8 cellular contexts compared by ENCODE assay signal in the genomic region with DNA sequence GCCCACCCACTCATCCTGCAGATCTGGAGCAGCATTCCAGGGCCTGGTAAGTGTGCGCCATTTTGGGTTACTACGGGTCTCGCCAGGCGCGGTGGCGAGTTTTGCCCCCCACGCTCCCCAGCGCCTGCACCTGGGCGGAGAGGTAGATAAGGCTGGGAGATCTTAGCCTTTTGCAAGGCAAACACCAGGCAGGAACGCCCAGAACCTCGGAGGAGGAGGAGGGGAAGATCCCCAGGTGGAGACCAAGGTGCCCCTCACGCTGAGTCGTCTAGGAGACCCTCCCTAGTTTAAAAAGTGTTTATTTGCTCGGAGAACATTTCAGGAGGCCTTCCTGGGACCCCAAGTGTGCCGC. TPM values are rescaled to one million over a fixed set of nuclear protein-coding genes. Genes with fewer than 3 reads are reported as not detected.
A peak's percentile ranks its signal among the peaks of the same experiment; 100 is the strongest.
DNase-seq lines count a peak whose midpoint lies in the region; ATAC-seq, FAIRE-seq and TF ChIP-seq lines count a peak whose summit lies in the region.

No MANE protein-coding gene starts in this region.

- H3K79me1 ChIP-seq in IMR-90 (ENCODE audit: low read depth in 1 of 2, low read length in 2 of 2): peaks cover 0 to 1% of the 10 kb centered on the region in 2 experiments; a peak in 1 of 4 replicates
- H3K79me1 ChIP-seq in H1 (ENCODE audit: low read depth, low read length): no peaks in the 10 kb centered on the region

- H3K4me3 ChIP-seq in ACC112 (ENCODE audit: low read depth, low read length) (peak overlapping the region; percentile 73), IMR-90 (ENCODE audit: insufficient read depth, low read depth, low read length) (peak overlapping the region; percentile 42; the same call in 1 of the 2 replicates), H1 (ENCODE audit: extremely low read depth in 1 of 4, insufficient read depth in 2 of 4, low read depth in 3 of 4, low read length in 4 of 4) (peak overlapping the region; percentile 24 to 56 (median 44))

- H3K36me3 Mint-ChIP-seq in nephron progenitor cell (ENCODE audit: low read depth): no peaks in the 10 kb centered on the region

- peaks cover 8% of the 10 kb centered on the region; the same call in 1 of the 2 replicates for H3K23me2 ChIP-seq in H1 (ENCODE audit: low read depth, low read length)

- H3K14ac ChIP-seq in IMR-90 (replicated peaks; ENCODE audit: low read depth, low read length) (no peak overlapping the region), H1 (ENCODE audit: insufficient read length) (no peak overlapping the region)

- H4K91ac ChIP-seq in IMR-90 (ENCODE audit: insufficient read depth, low read depth, low read length) (peak overlapping the region; percentile 7), H1 (replicated peaks; ENCODE audit: insufficient read length, low read length) (peak overlapping the region; percentile 45)

- TF ChIP-seq CTCF in IMR-90 (conservative IDR thresholded peaks at IDR 0.05; ENCODE audit: low read depth, low read length) (no peak), H1 (IDR thresholded peaks at IDR 0.05; ENCODE audit: control extremely low read depth in 1 of 3, insufficient read depth in 1 of 3, low read depth in 1 of 3, low read length in 3 of 3) (no peak), nephron progenitor cell (IDR thresholded peaks at IDR 0.05) (no peak)

- DNase-seq in IMR-90 (no peak), H1 (ENCODE audit: low read depth in 1 of 2, low spot score in 2 of 2) (no peak), nephron progenitor cell (no peak), NCI-H524 treated with DMSO at 0.1 percent for 48 hours (lab: John Stamatoyannopoulos, UW) (no peak), AG20443 (ENCODE audit: low spot score) (no peak)

- CTCF ChIA-PET in IMR-90 (lab: Yijun Ruan, JAX): interaction anchor here (0.7 to 2.9 kb wide), 8 partner anchors 46 to 406 kb away, joined by 3 to 21 read pairs (median 4); no protein-coding TSS in a partner anchor
- CTCF ChIA-PET in H1 (lab: Charles Lee; ENCODE audit: partially characterized antibody): interaction anchor here (0.9 to 1.5 kb wide), 7 partner anchors 8 to 279 kb away, joined by 3 to 12 read pairs (median 3); a partner anchor contains a TSS

- H3K4ac ChIP-seq in IMR-90 (ENCODE audit: low read depth, low read length): 0 out of 2 replicates have a peak overlapping the region, but pooled peaks have one; percentile 49
- no peak overlapping the region for H3K4ac ChIP-seq in H1 (replicated peaks; ENCODE audit: insufficient read length, low read depth, low read length)

- in situ Hi-C loops in IMR-90 (cut with MboI; ENCODE audit: low sequenced_read_pairs): loop anchor here (5.0 kb wide), 1 partner anchor 403 kb away; no protein-coding TSS in a partner anchor

- H2BK120ac ChIP-seq in IMR-90 (ENCODE audit: low read depth, low read length) (peak overlapping the region; percentile 37), H1 (replicated peaks; ENCODE audit: low read depth, low read length) (no peak overlapping the region)

- 0 out of 2 replicates have a peak, but pooled peaks cover 1% of the 10 kb centered on the region for H3K9me1 ChIP-seq in IMR-90 (ENCODE audit: insufficient read depth, low read length)

- dilution Hi-C loops in IMR-90 (cut with HindIII; ENCODE audit: low sequenced_read_pairs, unreplicated experiment): no loop called here

- H3K9ac ChIP-seq in IMR-90 (ENCODE audit: low read depth, low read length) (no peak overlapping the region), H1 (replicated peaks in 1 of 4; ENCODE audit: extremely low read depth in 1 of 4, low read depth in 3 of 4, low read length in 3 of 4) (no peak overlapping the region)

- WGBS in IMR-90 (ENCODE audit: extremely low coverage in 2 of 2, insufficient read length in 1 of 2), 2 experiments: 51% methylated on average over 7 of the region's 15 CpGs; no CpG with 5 or more reads in 1 of the 2 experiments
- 68% methylated on average over 9 of the region's 15 CpGs; no CpG with 5 or more reads in 1 of the 2 experiments for WGBS in H1 (ENCODE audit: extremely low coverage in 1 of 2, insufficient coverage in 1 of 2, insufficient read length in 1 of 2, insufficient replicate concordance in 2 of 2, low coverage in 1 of 2, low lambda C conversion rate in 2 of 2, missing lambda C conversion rate in 1 of 2), 2 experiments

- peaks cover 53% of the 10 kb centered on the region for H3K27me3 Mint-ChIP-seq in nephron progenitor cell (ENCODE audit: low read depth, poor library complexity)

- intact Hi-C loops in IMR-90 (cut with micrococcal nuclease): loop anchor here (2.0 to 5.0 kb wide), 3 partner anchors 108 to 263 kb away; a partner anchor contains a TSS

- H3K36me3 ChIP-seq in ACC112 (ENCODE audit: insufficient read depth, low read length): no peaks in the 10 kb centered on the region
- H3K36me3 ChIP-seq in IMR-90 (ENCODE audit: control insufficient read depth, insufficient read depth, low read length): no peaks in the 10 kb centered on the region
- H3K36me3 ChIP-seq in H1 (ENCODE audit: control insufficient read depth in 2 of 4, insufficient read depth in 4 of 4, low read length in 3 of 4): no peaks in the 10 kb centered on the region

- H4K20me1 ChIP-seq in IMR-90 (ENCODE audit: insufficient read depth, low read length) (no peaks in the 10 kb centered on the region), H1 (replicated peaks in 1 of 2; ENCODE audit: control insufficient read depth in 1 of 2, insufficient read depth in 2 of 2, low read length in 2 of 2) (no peaks in the 10 kb centered on the region)

- peak overlapping the region; percentile 1 for H2AK9ac ChIP-seq in IMR-90 (replicated peaks; ENCODE audit: low read depth, low read length, poor library complexity)

- no peak overlapping the region for H3K18ac ChIP-seq in IMR-90 (ENCODE audit: low read depth, low read length)
- H3K18ac ChIP-seq in H1 (ENCODE audit: extremely low read depth, low read length): peak overlapping the region; percentile 52; the same call in 1 of the 2 replicates

- no peak overlapping the region for H3K27ac Mint-ChIP-seq in nephron progenitor cell

- H3K4me1 Mint-ChIP-seq in nephron progenitor cell: peaks cover 28% of the 10 kb centered on the region

- 0 out of 2 replicates have a peak overlapping the region, but pooled peaks have one; percentile 8 for H2AK5ac ChIP-seq in IMR-90 (ENCODE audit: low read depth, low read length)
- no peak overlapping the region for H2AK5ac ChIP-seq in H1 (ENCODE audit: low read depth, low read length)

- TF ChIP-seq POLR2A in IMR-90 (IDR thresholded peaks at IDR 0.05; ENCODE audit: low read depth, low read length) (no peak), H1 (IDR thresholded peaks at IDR 0.05; ENCODE audit: control extremely low read depth in 1 of 2, low read depth in 2 of 2, low read length in 2 of 2) (no peak)

- H3K79me2 ChIP-seq in ACC112 (ENCODE audit: control insufficient read depth, insufficient read depth, low read length, unreplicated experiment): no peaks in the 10 kb centered on the region
- no peaks in the 10 kb centered on the region for H3K79me2 ChIP-seq in H1 (ENCODE audit: control insufficient read depth in 1 of 2, insufficient read depth in 2 of 2, low read length in 2 of 2)

- H3K4me1 ChIP-seq in ACC112 (ENCODE audit: control insufficient read depth, insufficient read depth, low read length, unreplicated experiment) (no peaks in the 10 kb centered on the region), IMR-90 (ENCODE audit: control insufficient read depth, insufficient read depth, low read length) (peaks cover 6% of the 10 kb centered on the region; the same call in 1 of the 2 replicates), H1 (replicated peaks in 1 of 4; ENCODE audit: control insufficient read depth in 3 of 4, insufficient read depth in 4 of 4, low read length in 3 of 4) (peaks cover 0 to 10% (median 5%) of the 10 kb centered on the region in 4 experiments; a peak in 6 of 7 replicates)

- POLR2A ChIA-PET in IMR-90 (lab: Charles Lee; ENCODE audit: unreplicated experiment): no interaction called here
- POLR2A ChIA-PET in H1 (lab: Charles Lee; ENCODE audit: partially characterized antibody): no interaction called here

- no peak overlapping the region for H3K23ac ChIP-seq in IMR-90 (ENCODE audit: low read depth, low read length)
- no peak overlapping the region for H3K23ac ChIP-seq in H1 (ENCODE audit: insufficient read length)

- ATAC-seq in IMR-90 (ENCODE audit: low read depth) (no peak), GM19328 (IDR thresholded peaks at IDR 0.05; ENCODE audit: unreplicated experiment) (no peak), HG02840 (IDR thresholded peaks at IDR 0.05; ENCODE audit: low FRiP score, unreplicated experiment) (no peak)

- H2BK5ac ChIP-seq in IMR-90 (ENCODE audit: low read depth, low read length, poor library complexity, severe bottlenecking) (no peak overlapping the region), H1 (ENCODE audit: low read depth, low read length) (no peak overlapping the region)

- H3K56ac ChIP-seq in IMR-90 (ENCODE audit: extremely low read depth, insufficient read depth, low read length) (no peak overlapping the region), H1 (replicated peaks; ENCODE audit: insufficient read length, low read depth, low read length) (no peak overlapping the region)

- peak overlapping the region; percentile 35 for H3K4me2 ChIP-seq in IMR-90 (ENCODE audit: low read depth, low read length)
- peak overlapping the region; percentile 62 to 70 for H3K4me2 ChIP-seq in H1 (ENCODE audit: insufficient read depth in 1 of 2, low read depth in 2 of 2, low read length in 2 of 2)

- no peaks in the 10 kb centered on the region for H3K9me3 ChIP-seq in IMR-90 (ENCODE audit: control insufficient read depth, insufficient read depth, low read length)
- no peaks in the 10 kb centered on the region for H3K9me3 ChIP-seq in H1 (ENCODE audit: insufficient read depth in 2 of 2, low read depth in 1 of 2, low read length in 1 of 2)

- H3K27ac ChIP-seq in ACC112 (ENCODE audit: low read depth, low read length) (no peak overlapping the region), IMR-90 (ENCODE audit: insufficient read depth, low read length) (no peak overlapping the region), H1 (ENCODE audit: low read depth, low read length) (no peak overlapping the region)

- H4K5ac ChIP-seq in IMR-90 (ENCODE audit: low read depth, low read length): no peak overlapping the region; the same call in 1 of the 2 replicates
- no peak overlapping the region for H4K5ac ChIP-seq in H1 (ENCODE audit: insufficient read length, low read depth, low read length)

- H4K8ac ChIP-seq in IMR-90 (ENCODE audit: low read depth in 2 of 2, low read length in 2 of 2) (peak overlapping the region in 1 of 2 experiments; percentile 56; a peak in 1 of 4 replicates), H1 (ENCODE audit: extremely low read depth, insufficient read depth, low read length) (peak overlapping the region; percentile 77; the same call in 1 of the 2 replicates)

- H3K4me3 Mint-ChIP-seq in nephron progenitor cell: peak overlapping the region; percentile 83

- H3K9me3 Mint-ChIP-seq in nephron progenitor cell: no peaks in the 10 kb centered on the region

- H2BK20ac ChIP-seq in IMR-90 (ENCODE audit: low read depth, low read length) (no peak overlapping the region), H1 (ENCODE audit: low read length) (0 out of 2 replicates have a peak overlapping the region, but pooled peaks have one; percentile 43)

- FAIRE-seq in H1 (lab: Jason Lieb, UNC): no peak

- H3K27me3 ChIP-seq in ACC112 (ENCODE audit: insufficient read depth, low read length) (peaks cover 13% of the 10 kb centered on the region), IMR-90 (ENCODE audit: control insufficient read depth, insufficient read depth, low read length) (no peaks in the 10 kb centered on the region; the same call in 1 of the 2 replicates), H1 (replicated peaks in 1 of 4; ENCODE audit: control insufficient read depth in 3 of 4, extremely low read depth in 1 of 4, insufficient read depth in 3 of 4, low read length in 3 of 4) (peaks cover 9 to 32% (median 23%) of the 10 kb centered on the region in 4 experiments)

- no peak for TF ChIP-seq RAD21 in IMR-90 (IDR thresholded peaks at IDR 0.05; ENCODE audit: low read length)
- TF ChIP-seq RAD21 in H1 (IDR thresholded peaks at IDR 0.05 in 1 of 2, conservative IDR thresholded peaks at IDR 0.05 in 1 of 2; ENCODE audit: low read depth in 2 of 2, low read length in 2 of 2): no peak

- no peak for TF ChIP-seq EP300 in H1 (IDR thresholded peaks at IDR 0.05; ENCODE audit: borderline replicate concordance in 1 of 2, low read depth in 2 of 2, low read length in 2 of 2)

- H2AFZ ChIP-seq in ACC112 (ENCODE audit: low read length, unreplicated experiment): peak overlapping the region; percentile 50
- H2AFZ ChIP-seq in IMR-90 (replicated peaks; ENCODE audit: low read length, poor library complexity): peak overlapping the region; percentile 87
- H2AFZ ChIP-seq in H1 (ENCODE audit: low read length): peak overlapping the region; percentile 24

- H2BK15ac ChIP-seq in IMR-90 (ENCODE audit: low read depth, low read length) (no peak overlapping the region), H1 (ENCODE audit: low read length) (peak overlapping the region; percentile 37; the same call in 1 of the 2 replicates)

- no TSS peak for BruUV-seq in IMR-90 (replicated peaks; lab: Mats Ljungman, UMichigan)

- no peak overlapping the region; the same call in 1 of the 2 replicates for H2BK12ac ChIP-seq in H1 (ENCODE audit: low read depth, low read length)

RNA-seq across cellular contexts. Expression of a gene that starts 0.4 kb away (rescaled TPM):
- 15.8 and 19.2 TPM in 2 replicates for total RNA-seq in IMR-90 (2012; rRNA removed)
- polyA plus RNA-seq in IMR-90 (2012; rRNA removed) (77.1 and 100.0 TPM in 2 replicates), H1 (2011; rRNA removed) (3.9 and 4.3 TPM in 2 replicates)
- polyA plus RNA-seq in IMR-90 (2012; cell fraction: cytosol; rRNA removed): 75.6 and 199 TPM in 2 replicates
- 18.0 and 50.4 TPM in 2 replicates for polyA plus RNA-seq in IMR-90 (2012; cell fraction: nucleus; rRNA removed; ENCODE audit: low replicate concordance)
- total RNA-seq in H1 (2021; fragmentation: NEBNext Ultra II Directional; extraction: Animal tissue kit (Norgen Biotek cat#: 25700)): 0.65 and 2.0 TPM in 2 replicates
- 3.3 TPM for polyA plus RNA-seq in H1 (2011; cell fraction: cytosol; rRNA removed)
- 1.8 TPM for polyA plus RNA-seq in H1 (2011; cell fraction: nucleus; rRNA removed)
- 0.58 to 1.5 TPM (median 1.1 TPM) in 4 replicates for polyA plus RNA-seq in H1 (2012, experiment 1 of 2)
- 0.92 TPM for polyA plus RNA-seq in H1 (2012, experiment 2 of 2)
- 1.9 TPM for polyA plus RNA-seq in H1 (2013, experiment 1 of 2)
- 1.9 TPM for polyA plus RNA-seq in H1 (2013, experiment 2 of 2)
- 0.34 and 0.76 TPM in 2 replicates for polyA minus RNA-seq in H1 (2011; rRNA and poly(A)+ RNA removed)
- polyA minus RNA-seq in H1 (2011; cell fraction: cytosol; rRNA and poly(A)+ RNA removed): not detected
- 1.6 TPM for polyA minus RNA-seq in H1 (2011; cell fraction: nucleus; rRNA and poly(A)+ RNA removed)

Comparison
In these comparisons a context has a peak if more than half of its experiments do, and no peak if none do; other contexts are left out.
1. H2AFZ ChIP-seq: peak in every context shown above with its lines; median percentile 87 in IMR-90; 50 in ACC112; 24 in H1.